ENCODE assay signal across 8 cellular contexts in genomic region chr17:3893720-3894116, GRCh38. TPM values are rescaled to one million over a fixed set of nuclear protein-coding genes. Genes with fewer than 3 reads are reported as not detected.
DNase-seq lines count a peak whose midpoint lies in the region; ATAC-seq and TF ChIP-seq lines count a peak whose summit lies in the region.

No MANE protein-coding gene starts in this region.

- peak overlapping the region; percentile 74 for H3K4me3 ChIP-seq in A673 (ENCODE audit: low read depth, low read length, poor library complexity, severe bottlenecking)
- peak overlapping the region; percentile 75 for H3K4me3 ChIP-seq in HUES6 (ENCODE audit: low read depth, low read length)

- intact Hi-C loops in A673 (cut with micrococcal nuclease; ENCODE audit: unreplicated experiment) = no loop called here

- POLR2A ChIA-PET in A673 (lab: Charles Lee; ENCODE audit: low non-redundant PET) = interaction anchor here (0.5 kb wide), 1 partner anchor 9 kb away, joined by 3 read pairs; no protein-coding TSS in a partner anchor
- POLR2A ChIA-PET in naive thymus-derived CD8-positive, alpha-beta T cell (lab: Charles Lee) = interaction anchor here (0.6 to 2.4 kb wide), 2 partner anchors 247 to 250 kb away, joined by 4 to 10 read pairs; partner anchors contain the start of genes CYB5D2 and ZZEF1

- H3K27me3 ChIP-seq in A673 (replicated peaks; ENCODE audit: insufficient read depth, low read depth, low read length, poor library complexity) = no peaks in the 10 kb centered on the region
- H3K27me3 ChIP-seq in HUES6 (ENCODE audit: control insufficient read depth, insufficient read depth, low read length) = peaks cover 20% of the 10 kb centered on the region

- H3K9me3 Mint-ChIP-seq in naive thymus-derived CD8-positive, alpha-beta T cell = no peaks in the 10 kb centered on the region

- H3K36me3 Mint-ChIP-seq in naive thymus-derived CD8-positive, alpha-beta T cell = no peaks in the 10 kb centered on the region

- H3K4me1 ChIP-seq in A673 (ENCODE audit: insufficient read depth, low read length, poor library complexity, severe bottlenecking) (peaks cover 41% of the 10 kb centered on the region), HUES6 (ENCODE audit: control insufficient read depth, insufficient read depth, low read length) (peaks cover 44% of the 10 kb centered on the region)

- H3K27ac ChIP-seq in A673 (ENCODE audit: low read depth, low read length, poor library complexity, severe bottlenecking) (no peak overlapping the region), HUES6 (ENCODE audit: low read depth, low read length) (no peak overlapping the region), caudate nucleus (ENCODE audit: low read depth, low read length) (peak overlapping the region; percentile 70)

- no peak for ATAC-seq in naive thymus-derived CD8-positive, alpha-beta T cell

- H3K4me3 Mint-ChIP-seq in naive thymus-derived CD8-positive, alpha-beta T cell = peak overlapping the region; percentile 73 to 87 (median 83)

- no peaks in the 10 kb centered on the region for H3K27me3 Mint-ChIP-seq in naive thymus-derived CD8-positive, alpha-beta T cell

- no peaks in the 10 kb centered on the region for H3K9me3 ChIP-seq in A673 (ENCODE audit: low read depth, low read length, poor library complexity, severe bottlenecking)
- H3K9me3 ChIP-seq in HUES6 (ENCODE audit: control insufficient read depth, insufficient read depth, low read depth, low read length) = no peaks in the 10 kb centered on the region

- BruUV-seq in A673 (replicated peaks; lab: Mats Ljungman, UMichigan) = no TSS peak

- peaks cover 16 to 44% (median 34%) of the 10 kb centered on the region in 4 donors for H3K4me1 Mint-ChIP-seq in naive thymus-derived CD8-positive, alpha-beta T cell

- H3K27ac Mint-ChIP-seq in naive thymus-derived CD8-positive, alpha-beta T cell = peak overlapping the region; percentile 7 to 94 (median 87)

- TF ChIP-seq CTCF in A673 (conservative IDR thresholded peaks at IDR 0.05; ENCODE audit: low read depth, low read length) = no peak

- no peaks in the 10 kb centered on the region for H3K36me3 ChIP-seq in A673 (ENCODE audit: insufficient read depth, low read length, poor library complexity, severe bottlenecking)
- H3K36me3 ChIP-seq in HUES6 (ENCODE audit: control insufficient read depth, insufficient read depth, low read length) = no peaks in the 10 kb centered on the region

- H3K9ac ChIP-seq in HUES6 (ENCODE audit: low read length) = peak overlapping the region; percentile 24

- no peak for DNase-seq in A673 (ENCODE audit: low spot score)
- peak in 1 of 61 donors; percentile 11 for DNase-seq in caudate nucleus (lab: John Stamatoyannopoulos, UW)
- DNase-seq in naive thymus-derived CD8-positive, alpha-beta T cell = no peak
- no peak for DNase-seq in NCI-H748 (lab: John Stamatoyannopoulos, UW; ENCODE audit: unreplicated experiment)
- no peak for DNase-seq in SK-N-DZ (ENCODE audit: low spot score)
- no peak for DNase-seq in medulla oblongata (ENCODE audit: extremely low spot score)
- no peak for DNase-seq in stimulated activated CD8-positive, alpha-beta memory T cell treated with anti-CD3 and anti-CD28 coated beads, Interleukin-4, amount 100 ng/mL, for 48 hours

- CTCF ChIA-PET in A673 (lab: Charles Lee) = no interaction called here

RNA-seq across cellular contexts. Expression of gene CAMKK1, which starts 0.9 kb away (rescaled TPM):
- total RNA-seq in A673 (2021) = 6.1 and 8.3 TPM in 2 replicates
- total RNA-seq in naive thymus-derived CD8-positive, alpha-beta T cell = 1 to 10 TPM; 5.0 to 5.3 TPM
- 1 to 10 TPM in 1 of 3 donors, under 1 TPM in 2; 0.33 to 1.5 (median 0.77) TPM for polyA plus RNA-seq in naive thymus-derived CD8-positive, alpha-beta T cell
- polyA plus RNA-seq in SK-N-DZ (2014; cell fraction: cytosol; rRNA removed) = 7.0 and 7.4 TPM in 2 replicates
- 17.1 and 18.6 TPM in 2 replicates for polyA plus RNA-seq in SK-N-DZ (2014; cell fraction: nucleus; rRNA removed)

RNA-seq across cellular contexts. Expression of gene P2RX1, which starts 22.5 kb away (rescaled TPM):
- 0.24 and 0.39 TPM in 2 replicates for total RNA-seq in A673 (2021)
- total RNA-seq in naive thymus-derived CD8-positive, alpha-beta T cell = 1 to 10 TPM; 1.1 to 1.6 TPM
- polyA plus RNA-seq in naive thymus-derived CD8-positive, alpha-beta T cell = not detected
- polyA plus RNA-seq in SK-N-DZ (2014; cell fraction: cytosol; rRNA removed) = not detected in 2 replicates
- 0.05 and 0.23 TPM in 2 replicates for polyA plus RNA-seq in SK-N-DZ (2014; cell fraction: nucleus; rRNA removed)

RNA-seq across cellular contexts. Expression of gene NCBP3, which starts 47.7 kb away (rescaled TPM):
- 59.9 and 68.0 TPM in 2 replicates for total RNA-seq in A673 (2021)
- total RNA-seq in naive thymus-derived CD8-positive, alpha-beta T cell = 10 to 100 TPM; 51.1 to 52.0 TPM
- polyA plus RNA-seq in naive thymus-derived CD8-positive, alpha-beta T cell = 10 to 100 TPM in 1 of 3 donors, 1 to 10 TPM in 2; 9.3 to 15.5 (median 9.3) TPM
- polyA plus RNA-seq in SK-N-DZ (2014; cell fraction: cytosol; rRNA removed) = 20.2 and 26.5 TPM in 2 replicates
- 53.8 and 77.3 TPM in 2 replicates for polyA plus RNA-seq in SK-N-DZ (2014; cell fraction: nucleus; rRNA removed)
